ENCODE assay signal across 1 cellular context in the genomic region with DNA sequence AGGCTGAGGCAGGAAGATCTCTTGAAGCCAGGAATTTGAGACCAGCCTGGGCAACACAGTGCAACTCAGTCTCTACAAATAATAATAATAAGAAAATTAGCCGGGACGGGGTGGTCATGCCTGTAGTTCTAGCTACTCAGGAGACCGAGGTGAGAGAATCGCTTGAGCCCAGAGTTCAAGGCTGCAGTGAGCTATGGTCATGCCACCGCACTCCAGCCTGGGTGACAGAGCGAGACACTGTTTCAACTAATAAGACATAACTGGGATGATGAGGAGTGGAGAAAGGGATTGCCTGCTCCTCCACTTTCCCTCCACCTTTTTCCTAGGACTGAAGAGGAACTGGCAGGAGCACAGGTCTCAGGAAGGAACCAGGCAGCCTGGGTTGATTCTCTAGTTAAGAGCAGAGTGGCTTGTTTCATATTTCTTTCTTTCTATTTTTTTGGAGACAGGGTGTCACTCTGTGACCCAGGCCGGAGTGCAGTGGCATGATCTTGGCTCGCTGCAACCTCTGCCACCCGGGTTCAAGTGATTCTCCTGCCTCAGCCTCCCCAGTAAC.
TF ChIP-seq lines count a peak whose summit lies in the region.

No MANE protein-coding gene starts in this region.

TF ChIP-seq in liver, 16 proteins besides CTCF, POLR2A, EP300 and RAD21 (continued from another document):
- TF ChIP-seq, protein P1, sequence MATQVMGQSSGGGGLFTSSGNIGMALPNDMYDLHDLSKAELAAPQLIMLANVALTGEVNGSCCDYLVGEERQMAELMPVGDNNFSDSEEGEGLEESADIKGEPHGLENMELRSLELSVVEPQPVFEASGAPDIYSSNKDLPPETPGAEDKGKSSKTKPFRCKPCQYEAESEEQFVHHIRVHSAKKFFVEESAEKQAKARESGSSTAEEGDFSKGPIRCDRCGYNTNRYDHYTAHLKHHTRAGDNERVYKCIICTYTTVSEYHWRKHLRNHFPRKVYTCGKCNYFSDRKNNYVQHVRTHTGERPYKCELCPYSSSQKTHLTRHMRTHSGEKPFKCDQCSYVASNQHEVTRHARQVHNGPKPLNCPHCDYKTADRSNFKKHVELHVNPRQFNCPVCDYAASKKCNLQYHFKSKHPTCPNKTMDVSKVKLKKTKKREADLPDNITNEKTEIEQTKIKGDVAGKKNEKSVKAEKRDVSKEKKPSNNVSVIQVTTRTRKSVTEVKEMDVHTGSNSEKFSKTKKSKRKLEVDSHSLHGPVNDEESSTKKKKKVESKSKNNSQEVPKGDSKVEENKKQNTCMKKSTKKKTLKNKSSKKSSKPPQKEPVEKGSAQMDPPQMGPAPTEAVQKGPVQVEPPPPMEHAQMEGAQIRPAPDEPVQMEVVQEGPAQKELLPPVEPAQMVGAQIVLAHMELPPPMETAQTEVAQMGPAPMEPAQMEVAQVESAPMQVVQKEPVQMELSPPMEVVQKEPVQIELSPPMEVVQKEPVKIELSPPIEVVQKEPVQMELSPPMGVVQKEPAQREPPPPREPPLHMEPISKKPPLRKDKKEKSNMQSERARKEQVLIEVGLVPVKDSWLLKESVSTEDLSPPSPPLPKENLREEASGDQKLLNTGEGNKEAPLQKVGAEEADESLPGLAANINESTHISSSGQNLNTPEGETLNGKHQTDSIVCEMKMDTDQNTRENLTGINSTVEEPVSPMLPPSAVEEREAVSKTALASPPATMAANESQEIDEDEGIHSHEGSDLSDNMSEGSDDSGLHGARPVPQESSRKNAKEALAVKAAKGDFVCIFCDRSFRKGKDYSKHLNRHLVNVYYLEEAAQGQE (IDR thresholded peaks at IDR 0.05) = no peak
- TF ChIP-seq, protein P2, sequence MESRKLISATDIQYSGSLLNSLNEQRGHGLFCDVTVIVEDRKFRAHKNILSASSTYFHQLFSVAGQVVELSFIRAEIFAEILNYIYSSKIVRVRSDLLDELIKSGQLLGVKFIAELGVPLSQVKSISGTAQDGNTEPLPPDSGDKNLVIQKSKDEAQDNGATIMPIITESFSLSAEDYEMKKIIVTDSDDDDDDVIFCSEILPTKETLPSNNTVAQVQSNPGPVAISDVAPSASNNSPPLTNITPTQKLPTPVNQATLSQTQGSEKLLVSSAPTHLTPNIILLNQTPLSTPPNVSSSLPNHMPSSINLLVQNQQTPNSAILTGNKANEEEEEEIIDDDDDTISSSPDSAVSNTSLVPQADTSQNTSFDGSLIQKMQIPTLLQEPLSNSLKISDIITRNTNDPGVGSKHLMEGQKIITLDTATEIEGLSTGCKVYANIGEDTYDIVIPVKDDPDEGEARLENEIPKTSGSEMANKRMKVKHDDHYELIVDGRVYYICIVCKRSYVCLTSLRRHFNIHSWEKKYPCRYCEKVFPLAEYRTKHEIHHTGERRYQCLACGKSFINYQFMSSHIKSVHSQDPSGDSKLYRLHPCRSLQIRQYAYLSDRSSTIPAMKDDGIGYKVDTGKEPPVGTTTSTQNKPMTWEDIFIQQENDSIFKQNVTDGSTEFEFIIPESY (IDR thresholded peaks at IDR 0.05) = no peak
- TF ChIP-seq FOXA1 (IDR thresholded peaks at IDR 0.05) = no peak
- TF ChIP-seq YY1 (IDR thresholded peaks at IDR 0.05) = no peak
